Comparison of ENCODE assay signal across 31 cellular contexts in genomic region chr20:49377326-49377725, GRCh38.
"Had no signal": no experiment of that assay in that cellular context is flagged by ENCODE, and none has a peak within 500 bp of the region (broad histone marks: within the 10 kb centered on the region; RNA-seq: fewer than 3 reads in every experiment).

No MANE protein-coding gene starts in this region.

- H3K27ac ChIP-seq: adrenal gland, body of pancreas, cardiac muscle cell, coronary artery, gastrocnemius medialis, left ventricle myocardium inferior, testis, WERI-Rb-1 had no signal

- DNase-seq: activated CD4-positive, alpha-beta T cell treated with anti-CD3 and anti-CD28 coated beads, Interleukin-2, amount 10 ng/mL, durations not matched to agents 7 days and 5 days; activated effector memory CD4-positive, alpha-beta T cell treated with Interleukin-2 at 50 U/mL for 16 hours; activated naive CD4-positive, alpha-beta T cell treated with anti-CD3 and anti-CD28 coated beads for 36 hours; activated naive CD8-positive, alpha-beta T cell treated with anti-CD3 and anti-CD28 coated beads for 36 hours; activated T-cell treated with anti-CD3 and anti-CD28 coated beads for 4 hours; adrenal gland; aorta; body of pancreas; dorsolateral prefrontal cortex; effector memory CD4-positive, alpha-beta T cell; gastrocnemius medialis; glutamatergic neuron; left ventricle myocardium inferior; mesendoderm; stimulated activated CD4-positive, alpha-beta T cell treated with anti-CD3 and anti-CD28 coated beads, Interleukin-15, amount 100 ng/mL, for 24 hours; stimulated activated CD4-positive, alpha-beta T cell treated with anti-CD3 and anti-CD28 coated beads, Interleukin-2, amount 100 ng/mL, for 24 hours; stimulated activated naive CD8-positive, alpha-beta T cell treated with anti-CD3 and anti-CD28 coated beads, Interleukin-15, Interleukin-2, amounts not matched to agents 100 U/mL and 50 U/mL, for 24 hours; T-helper 9 cell; testis; trophoblast cell; WERI-Rb-1 had no signal

- H3K9me3 Mint-ChIP-seq: activated CD4-positive, alpha-beta T cell treated with anti-CD3 and anti-CD28 coated beads, Interleukin-2, amount 10 ng/mL, durations not matched to agents 7 days and 5 days; activated naive CD4-positive, alpha-beta T cell treated with anti-CD3 and anti-CD28 coated beads for 36 hours; activated naive CD8-positive, alpha-beta T cell treated with anti-CD3 and anti-CD28 coated beads for 36 hours; natural killer cell treated with Interleukin-12 subunit alpha and Interleukin-12 subunit beta and Interleukin-15 and Interleukin-18, amount 100 ng/mL, for 72 hours; T-helper 1 cell treated with Interleukin-12 subunit alpha and Interleukin-12 subunit beta and Interleukin-4 antibody, amounts not matched to agents 30 μg/mL and 1 μg/mL, for 36 hours had no signal

- H3K27me3 ChIP-seq: adrenal gland, body of pancreas, dorsolateral prefrontal cortex, gastrocnemius medialis, testis had no signal

- H3K4me1 Mint-ChIP-seq: activated CD4-positive, alpha-beta T cell treated with anti-CD3 and anti-CD28 coated beads, Interleukin-2, amount 10 ng/mL, durations not matched to agents 7 days and 5 days; activated naive CD8-positive, alpha-beta T cell treated with anti-CD3 and anti-CD28 coated beads for 36 hours had no signal

- FAIRE-seq: islet of Langerhans, TTC549, urothelium cell line had no signal

- H3K4me3 Mint-ChIP-seq: activated CD4-positive, alpha-beta T cell treated with anti-CD3 and anti-CD28 coated beads, Interleukin-2, amount 10 ng/mL, durations not matched to agents 7 days and 5 days; activated naive CD4-positive, alpha-beta T cell treated with anti-CD3 and anti-CD28 coated beads for 36 hours; activated naive CD8-positive, alpha-beta T cell treated with anti-CD3 and anti-CD28 coated beads for 36 hours; natural killer cell treated with Interleukin-12 subunit alpha and Interleukin-12 subunit beta and Interleukin-15 and Interleukin-18, amount 100 ng/mL, for 72 hours; T-helper 1 cell treated with Interleukin-12 subunit alpha and Interleukin-12 subunit beta and Interleukin-4 antibody, amounts not matched to agents 30 μg/mL and 1 μg/mL, for 36 hours had no signal

- H3K4me1 ChIP-seq: adrenal gland had no signal

- ATAC-seq: activated CD4-positive, CD25-positive, alpha-beta regulatory T cell treated with anti-CD3 and anti-CD28 coated beads, Interleukin-2, amount 50 U/mL, for 24 hours; body of pancreas; gastrocnemius medialis; natural killer cell treated with Interleukin-12 subunit alpha and Interleukin-12 subunit beta and Interleukin-15 and Interleukin-18, amount 100 ng/mL, for 72 hours; sciatic nerve; stimulated activated naive CD8-positive, alpha-beta T cell treated with anti-CD3 and anti-CD28 coated beads, Interleukin-15, Interleukin-2, amounts not matched to agents 100 U/mL and 50 U/mL, for 24 hours had no signal

- H3K4me3 ChIP-seq: adrenal gland, body of pancreas, cardiac muscle cell, coronary artery, dorsolateral prefrontal cortex, gastrocnemius medialis, left ventricle myocardium inferior, lung, testis had no signal

- H3K9me3 ChIP-seq: adrenal gland, body of pancreas, gastrocnemius medialis, left ventricle myocardium inferior, testis had no signal

- H3K36me3 ChIP-seq: adrenal gland, cardiac muscle cell, left ventricle myocardium inferior had no signal

- H3K36me3 Mint-ChIP-seq: activated naive CD8-positive, alpha-beta T cell treated with anti-CD3 and anti-CD28 coated beads for 36 hours; natural killer cell treated with Interleukin-12 subunit alpha and Interleukin-12 subunit beta and Interleukin-15 and Interleukin-18, amount 100 ng/mL, for 72 hours had no signal
